8 cellular contexts compared by ENCODE assay signal in genomic region chr4:123599061-123599919, GRCh38.
A peak's percentile ranks its signal among the peaks of the same experiment; 100 is the strongest.
DNase-seq lines count a peak whose midpoint lies in the region; ATAC-seq and TF ChIP-seq lines count a peak whose summit lies in the region.

No MANE protein-coding gene starts in this region.

- no peak overlapping the region for H3K27ac ChIP-seq in lung (ENCODE audit: low read depth in 1 of 2, low read length in 1 of 2)
- H3K27ac ChIP-seq in effector memory CD4-positive, alpha-beta T cell (ENCODE audit: insufficient read depth, low read length, poor library complexity, severe bottlenecking) = no peak overlapping the region

- ATAC-seq in GM18907 (IDR thresholded peaks at IDR 0.05; ENCODE audit: unreplicated experiment) (peak; percentile 18), HG03064 (IDR thresholded peaks at IDR 0.05; ENCODE audit: low read depth, unreplicated experiment) (peak; percentile 17), lung (ENCODE audit: insufficient read depth, low FRiP score) (peak; percentile 23)
- peak; percentile 20 for ATAC-seq in activated naive CD8-positive, alpha-beta T cell treated with anti-CD3 and anti-CD28 coated beads, Interleukin-2, amount 10 ng/mL, durations not matched to agents 7 days and 5 days (ENCODE audit: low read depth)

- H3K4me1 Mint-ChIP-seq in activated naive CD8-positive, alpha-beta T cell treated with anti-CD3 and anti-CD28 coated beads, Interleukin-2, amount 10 ng/mL, durations not matched to agents 7 days and 5 days = peaks cover 53% of the 10 kb centered on the region

- peaks cover 17% of the 10 kb centered on the region for H3K36me3 Mint-ChIP-seq in activated naive CD8-positive, alpha-beta T cell treated with anti-CD3 and anti-CD28 coated beads, Interleukin-2, amount 10 ng/mL, durations not matched to agents 7 days and 5 days

- H3K9me3 Mint-ChIP-seq in activated naive CD8-positive, alpha-beta T cell treated with anti-CD3 and anti-CD28 coated beads, Interleukin-2, amount 10 ng/mL, durations not matched to agents 7 days and 5 days = peaks cover 3% of the 10 kb centered on the region

- peak overlapping the region; percentile 83 for H3K27ac Mint-ChIP-seq in activated naive CD8-positive, alpha-beta T cell treated with anti-CD3 and anti-CD28 coated beads, Interleukin-2, amount 10 ng/mL, durations not matched to agents 7 days and 5 days

- no peak for TF ChIP-seq CTCF in lung (IDR thresholded peaks at IDR 0.05; ENCODE audit: control extremely low read depth, extremely low read depth)

- no peaks in the 10 kb centered on the region for H3K27me3 Mint-ChIP-seq in activated naive CD8-positive, alpha-beta T cell treated with anti-CD3 and anti-CD28 coated beads, Interleukin-2, amount 10 ng/mL, durations not matched to agents 7 days and 5 days

- peak overlapping the region; percentile 35 for H3K4me3 Mint-ChIP-seq in activated naive CD8-positive, alpha-beta T cell treated with anti-CD3 and anti-CD28 coated beads, Interleukin-2, amount 10 ng/mL, durations not matched to agents 7 days and 5 days

- no peak for DNase-seq in activated naive CD8-positive, alpha-beta T cell treated with anti-CD3 and anti-CD28 coated beads, Interleukin-2, amount 10 ng/mL, durations not matched to agents 7 days and 5 days
- no peak for DNase-seq in lung (ENCODE audit: low spot score)
- DNase-seq in effector memory CD4-positive, alpha-beta T cell = no peak
- DNase-seq in NCI-H1436 treated with DMSO at 0.1 percent for 48 hours (lab: John Stamatoyannopoulos, UW) = no peak
- DNase-seq in NK-92 treated with Interleukin-12 subunit alpha and Interleukin-12 subunit beta, amount 100 ng/mL, for 24 hours (lab: John Stamatoyannopoulos, UW) = no peak
- DNase-seq in activated naive CD4-positive, alpha-beta T cell treated with Interleukin-2 at 50 U/mL for 16 hours = no peak

- no peaks in the 10 kb centered on the region for H3K27me3 ChIP-seq in lung (ENCODE audit: control insufficient read depth, insufficient read depth)
- no peaks in the 10 kb centered on the region for H3K27me3 ChIP-seq in effector memory CD4-positive, alpha-beta T cell (replicated peaks; ENCODE audit: control insufficient read depth, insufficient read depth, low read length, poor library complexity, severe bottlenecking)

- POLR2A ChIA-PET in activated naive CD8-positive, alpha-beta T cell treated with anti-CD3 and anti-CD28 coated beads, Interleukin-2, amount 10 ng/mL, durations not matched to agents 7 days and 5 days (lab: Charles Lee) = interaction anchor here (0.7 to 1.4 kb wide), 3 partner anchors 18 to 185 kb away, joined by 3 to 4 read pairs (median 4); no protein-coding TSS in a partner anchor

- H3K4me3 ChIP-seq in lung = no peak overlapping the region
- H3K4me3 ChIP-seq in effector memory CD4-positive, alpha-beta T cell (ENCODE audit: insufficient read depth, low read depth, low read length, poor library complexity, severe bottlenecking) = no peak overlapping the region

- H3K9me3 ChIP-seq in lung (ENCODE audit: control insufficient read depth in 2 of 2, insufficient read depth in 1 of 2, low read length in 1 of 2) = no peaks in the 10 kb centered on the region
- no peaks in the 10 kb centered on the region for H3K9me3 ChIP-seq in effector memory CD4-positive, alpha-beta T cell (ENCODE audit: control insufficient read depth, low read length)

- WGBS in lung, 2 donors = 33 to 48% methylated on average over 3 of the region's 3 CpGs

- H3K4me1 ChIP-seq in lung (ENCODE audit: control insufficient read depth in 2 of 2, insufficient read depth in 2 of 2, low read length in 2 of 2) = peaks cover 0 to 5% of the 10 kb centered on the region in 2 donors
- H3K4me1 ChIP-seq in effector memory CD4-positive, alpha-beta T cell (ENCODE audit: control insufficient read depth, insufficient read depth, low read length, poor library complexity, severe bottlenecking) = peaks cover 6% of the 10 kb centered on the region

- no peaks in the 10 kb centered on the region for H3K36me3 ChIP-seq in lung (ENCODE audit: control insufficient read depth in 2 of 2, insufficient read depth in 2 of 2, low read length in 2 of 2)
- no peaks in the 10 kb centered on the region for H3K36me3 ChIP-seq in effector memory CD4-positive, alpha-beta T cell (ENCODE audit: control insufficient read depth, insufficient read depth, low read length)
